11 cellular contexts compared by ENCODE assay signal in genomic region chr19:45049073-45049736, GRCh38. TPM values are rescaled to one million over a fixed set of nuclear protein-coding genes. Genes with fewer than 3 reads are reported as not detected.
DNase-seq lines count a peak whose midpoint lies in the region; ATAC-seq and TF ChIP-seq lines count a peak whose summit lies in the region.
"Had no signal": no experiment of that assay in that cellular context is flagged by ENCODE, and none has a peak within 500 bp of the region (broad histone marks: within the 10 kb centered on the region; RNA-seq: fewer than 3 reads in every experiment).

No MANE protein-coding gene starts in this region.

- H3K9me3 Mint-ChIP-seq in activated naive CD8-positive, alpha-beta T cell treated with anti-CD3 and anti-CD28 coated beads for 36 hours: no peaks in the 10 kb centered on the region

- no peak overlapping the region for H2BK15ac ChIP-seq in neuronal stem cell (ENCODE audit: low read length)

- no peak overlapping the region for H3K4me3 Mint-ChIP-seq in activated naive CD8-positive, alpha-beta T cell treated with anti-CD3 and anti-CD28 coated beads for 36 hours

- H3K27me3 ChIP-seq in cardiac muscle cell (no peaks in the 10 kb centered on the region), sigmoid colon (no peaks in the 10 kb centered on the region), neuronal stem cell (ENCODE audit: control insufficient read depth in 3 of 3, insufficient read depth in 3 of 3, low read depth in 1 of 3, low read length in 3 of 3) (no peaks in the 10 kb centered on the region)

- H2BK5ac ChIP-seq in neuronal stem cell (ENCODE audit: low read length): no peak overlapping the region

- H2AFZ ChIP-seq in neuronal stem cell (ENCODE audit: low read length): no peak overlapping the region

- peaks cover 31% of the 10 kb centered on the region for H3K4me1 Mint-ChIP-seq in activated naive CD8-positive, alpha-beta T cell treated with anti-CD3 and anti-CD28 coated beads for 36 hours

- no peak overlapping the region for H3K23ac ChIP-seq in neuronal stem cell (ENCODE audit: low read depth, low read length, poor library complexity)

- H3K9ac ChIP-seq in neuronal stem cell (ENCODE audit: low read depth, low read length, poor library complexity): no peak overlapping the region

- no peak overlapping the region for H2BK12ac ChIP-seq in neuronal stem cell (ENCODE audit: low read length)

- H3K9me3 ChIP-seq in cardiac muscle cell (ENCODE audit: low read depth): no peaks in the 10 kb centered on the region
- H3K9me3 ChIP-seq in sigmoid colon: no peaks in the 10 kb centered on the region
- no peaks in the 10 kb centered on the region for H3K9me3 ChIP-seq in neuronal stem cell (replicated peaks in 1 of 2; ENCODE audit: control insufficient read depth in 2 of 2, insufficient read depth in 1 of 2, low read depth in 1 of 2, low read length in 2 of 2)

- H2BK120ac ChIP-seq in neuronal stem cell (ENCODE audit: low read depth, low read length): no peak overlapping the region

- no peak overlapping the region for H2AK5ac ChIP-seq in neuronal stem cell (ENCODE audit: low read depth, low read length)

- no peak overlapping the region for H3K18ac ChIP-seq in neuronal stem cell (ENCODE audit: low read length)

- peaks cover 13% of the 10 kb centered on the region for H3K79me1 ChIP-seq in neuronal stem cell (ENCODE audit: low read depth, low read length)

- no peak overlapping the region for H3K4me2 ChIP-seq in neuronal stem cell (ENCODE audit: insufficient read depth, low read length, poor library complexity, severe bottlenecking)

- H3K27ac Mint-ChIP-seq in activated naive CD8-positive, alpha-beta T cell treated with anti-CD3 and anti-CD28 coated beads for 36 hours: peak overlapping the region; percentile 58

- 91 to 92% methylated on average over 8 of the region's 8 CpGs for WGBS in sigmoid colon, 2 donors
- no CpG with 5 or more reads among the region's 8 CpGs for WGBS in neuronal stem cell (ENCODE audit: extremely low coverage in 2 of 2, insufficient read length in 2 of 2, insufficient replicate concordance in 1 of 2), 2 donors

- H3K4ac ChIP-seq in neuronal stem cell (ENCODE audit: low read length): no peak overlapping the region

- ATAC-seq in HG03045 (IDR thresholded peaks at IDR 0.05; ENCODE audit: unreplicated experiment): no peak

- DNase-seq in DMS79 treated with DMSO at 0.1 percent for 48 hours (lab: John Stamatoyannopoulos, UW) (peak; percentile 19), DMS79 (lab: John Stamatoyannopoulos, UW) (no peak), cardiac muscle cell (ENCODE audit: low read depth in 1 of 2, low spot score in 1 of 2) (no peak), sigmoid colon (no peak), DMS 273 treated with DMSO at 0.1 percent for 48 hours (lab: John Stamatoyannopoulos, UW) (no peak), neuronal stem cell (ENCODE audit: low spot score) (no peak)
- DNase-seq in activated naive CD8-positive, alpha-beta T cell treated with anti-CD3 and anti-CD28 coated beads for 36 hours: no peak
- DNase-seq: activated gamma-delta T cell had no signal

- intact Hi-C loops in sigmoid colon (cut with DNase I): no loop called here

- no peak overlapping the region for H4K8ac ChIP-seq in neuronal stem cell (ENCODE audit: low read depth, low read length)

- H3K36me3 ChIP-seq in cardiac muscle cell (peaks cover 19% of the 10 kb centered on the region), sigmoid colon (peaks cover 26 to 59% (median 33%) of the 10 kb centered on the region in 4 donors), neuronal stem cell (replicated peaks in 1 of 2; ENCODE audit: control insufficient read depth in 2 of 2, insufficient read depth in 2 of 2, low read length in 2 of 2) (peaks cover 23 to 69% of the 10 kb centered on the region in 2 donors)

- no peaks in the 10 kb centered on the region for H3K4me1 ChIP-seq in cardiac muscle cell (ENCODE audit: low read depth)
- H3K4me1 ChIP-seq in sigmoid colon: peaks cover 0 to 54% (median 34%) of the 10 kb centered on the region in 4 donors
- H3K4me1 ChIP-seq in neuronal stem cell (ENCODE audit: control insufficient read depth in 2 of 2, insufficient read depth in 1 of 2, low read depth in 1 of 2, low read length in 2 of 2): no peaks in the 10 kb centered on the region

- H4K91ac ChIP-seq in neuronal stem cell (ENCODE audit: low read depth, low read length, poor library complexity): no peak overlapping the region

- H3K36me3 Mint-ChIP-seq in activated naive CD8-positive, alpha-beta T cell treated with anti-CD3 and anti-CD28 coated beads for 36 hours: peaks cover 26% of the 10 kb centered on the region

- TF ChIP-seq EP300 in sigmoid colon (IDR thresholded peaks at IDR 0.05): no peak

- TF ChIP-seq CTCF in cardiac muscle cell (IDR thresholded peaks at IDR 0.05; ENCODE audit: low read depth, low read length): no peak
- TF ChIP-seq CTCF in sigmoid colon (IDR thresholded peaks at IDR 0.05): no peak

- no peak for TF ChIP-seq POLR2A in sigmoid colon (IDR thresholded peaks at IDR 0.05)

- no peaks in the 10 kb centered on the region for H3K27me3 Mint-ChIP-seq in activated naive CD8-positive, alpha-beta T cell treated with anti-CD3 and anti-CD28 coated beads for 36 hours

- H3K27ac ChIP-seq in cardiac muscle cell (peak overlapping the region; percentile 65), sigmoid colon (peak overlapping the region in 3 of 4 donors; percentile 7 to 58 (median 28)), neuronal stem cell (replicated peaks; ENCODE audit: low read length) (no peak overlapping the region)
- H3K27ac ChIP-seq: 22Rv1 had no signal

- no peak overlapping the region for H3K4me3 ChIP-seq in cardiac muscle cell
- H3K4me3 ChIP-seq in sigmoid colon: no peak overlapping the region
- H3K4me3 ChIP-seq in neuronal stem cell (ENCODE audit: low read length in 2 of 2): no peak overlapping the region

- H3K14ac ChIP-seq in neuronal stem cell (ENCODE audit: low read length): no peak overlapping the region

RNA-seq across cellular contexts. Expression of gene CLASRP, which starts 10.4 kb away (rescaled TPM):
- total RNA-seq in activated naive CD8-positive, alpha-beta T cell treated with anti-CD3 and anti-CD28 coated beads for 36 hours: 10 to 100 TPM; 89.9 to 94.2 TPM
- total RNA-seq in cardiac muscle cell (45.5 and 149 TPM in 2 replicates), sigmoid colon (100 to 1,000 TPM in 1 of 4 donors, 10 to 100 TPM in 3; 61.9 to 157 (median 73.7) TPM)
- polyA plus RNA-seq in cardiac muscle cell (35.5 and 41.7 TPM in 2 replicates), sigmoid colon (10 to 100 TPM; 19.0 to 70.8 (median 19.2) TPM)
- polyA plus RNA-seq in neuronal stem cell (2013, experiment 1 of 2): 37.0 TPM
- 35.8 TPM for polyA plus RNA-seq in neuronal stem cell (2013, experiment 2 of 2)

RNA-seq across cellular contexts. Expression of gene ZNF296, which starts 27.1 kb away (rescaled TPM):
- total RNA-seq in activated naive CD8-positive, alpha-beta T cell treated with anti-CD3 and anti-CD28 coated beads for 36 hours: 1 to 10 TPM; 5.4 to 6.3 TPM
- total RNA-seq in cardiac muscle cell: 0.85 and 3.4 TPM in 2 replicates
- polyA plus RNA-seq in cardiac muscle cell: 1.6 and 3.5 TPM in 2 replicates
- 1 to 10 TPM in 1 of 4 donors, under 1 TPM in 1, not detected in 2; 0.41 to 1.2 TPM for total RNA-seq in sigmoid colon
- 1 to 10 TPM; 2.8 to 5.4 (median 3.0) TPM for polyA plus RNA-seq in sigmoid colon
- polyA plus RNA-seq in neuronal stem cell (2013, experiment 1 of 2): 1.2 TPM
- 1.0 TPM for polyA plus RNA-seq in neuronal stem cell (2013, experiment 2 of 2)
- total RNA-seq: LHCN-M2 had no signal

RNA-seq across cellular contexts. Expression of gene GEMIN7, which starts 29.9 kb away (rescaled TPM):
- total RNA-seq in activated naive CD8-positive, alpha-beta T cell treated with anti-CD3 and anti-CD28 coated beads for 36 hours: 10 to 100 TPM; 53.6 to 58.2 TPM
- total RNA-seq in cardiac muscle cell: 30.3 and 64.2 TPM in 2 replicates
- polyA plus RNA-seq in cardiac muscle cell: 77.9 and 81.3 TPM in 2 replicates
- 10 to 100 TPM; 10.3 to 18.2 (median 16.2) TPM for total RNA-seq in sigmoid colon
- polyA plus RNA-seq in sigmoid colon: 10 to 100 TPM; 27.0 to 31.2 (median 30.6) TPM
- polyA plus RNA-seq in neuronal stem cell (2013, experiment 1 of 2): 19.2 TPM
- 18.7 TPM for polyA plus RNA-seq in neuronal stem cell (2013, experiment 2 of 2)

RNA-seq across cellular contexts. Expression of gene PPP1R37, which starts 43.8 kb away (rescaled TPM):
- 10 to 100 TPM; 13.3 to 15.3 TPM for total RNA-seq in activated naive CD8-positive, alpha-beta T cell treated with anti-CD3 and anti-CD28 coated beads for 36 hours
- total RNA-seq in cardiac muscle cell (51.8 and 64.9 TPM in 2 replicates), sigmoid colon (10 to 100 TPM; 17.8 to 23.2 (median 19.9) TPM)
- polyA plus RNA-seq in cardiac muscle cell (11.8 and 12.4 TPM in 2 replicates), sigmoid colon (10 to 100 TPM; 21.6 to 32.5 (median 22.4) TPM)
- 15.6 TPM for polyA plus RNA-seq in neuronal stem cell (2013, experiment 1 of 2)
- polyA plus RNA-seq in neuronal stem cell (2013, experiment 2 of 2): 15.8 TPM

RNA-seq across cellular contexts. Expression of gene RELB, which starts 47.9 kb away (rescaled TPM):
- total RNA-seq in activated naive CD8-positive, alpha-beta T cell treated with anti-CD3 and anti-CD28 coated beads for 36 hours: 10 to 100 TPM; 45.5 to 45.8 TPM
- 3.1 TPM in 2 replicates for total RNA-seq in cardiac muscle cell
- polyA plus RNA-seq in cardiac muscle cell: 1.3 and 2.3 TPM in 2 replicates
- total RNA-seq in sigmoid colon: 10 to 100 TPM in 1 of 4 donors, 1 to 10 TPM in 3; 3.2 to 16.7 (median 4.1) TPM
- 10 to 100 TPM; 21.0 to 50.2 (median 30.0) TPM for polyA plus RNA-seq in sigmoid colon
- polyA plus RNA-seq in neuronal stem cell (2013, experiment 1 of 2): 7.2 TPM
- polyA plus RNA-seq in neuronal stem cell (2013, experiment 2 of 2): 7.2 TPM
